In the genomic region with DNA sequence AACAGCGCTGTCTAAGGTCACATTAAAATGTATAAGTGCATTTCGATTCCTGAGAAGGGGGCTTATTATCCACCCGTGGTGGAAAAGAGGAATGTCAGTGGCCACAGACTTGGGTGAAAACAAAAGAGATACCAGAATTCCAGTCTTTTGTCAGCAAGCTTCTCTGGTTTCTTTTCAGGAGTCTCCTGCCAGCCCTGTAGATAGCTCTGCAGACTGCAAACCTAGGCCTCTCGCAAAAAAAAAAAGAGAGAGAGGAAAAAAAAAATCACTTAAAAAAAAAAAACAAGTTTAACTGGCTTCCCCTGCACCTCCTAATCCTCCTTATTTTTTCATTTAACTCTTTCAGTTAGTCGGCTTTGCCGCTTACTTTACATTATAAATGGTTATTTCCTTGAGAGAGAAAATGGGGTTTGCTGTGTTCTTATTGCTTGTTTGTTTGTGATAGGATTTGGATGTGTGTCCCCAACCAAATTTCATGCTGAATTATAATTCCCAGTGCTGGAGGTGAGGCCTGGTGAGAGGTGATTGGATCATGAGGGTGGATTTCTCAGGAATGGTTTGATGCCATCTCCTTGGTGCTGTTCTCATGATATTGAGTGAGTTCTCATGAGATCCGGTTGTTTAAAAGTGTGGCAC, we compare ENCODE assay signal across 2 cellular contexts.
A peak's percentile ranks its signal among the peaks of the same experiment; 100 is the strongest.
TF ChIP-seq lines count a peak whose summit lies in the region.

No MANE protein-coding gene starts in this region.

TF ChIP-seq in GM23338, 12 proteins besides CTCF, POLR2A, EP300 and RAD21 (continues in another document):
- no peak for TF ChIP-seq JUNB (IDR thresholded peaks at IDR 0.05; ENCODE audit: unreplicated experiment)
- TF ChIP-seq NANOG (IDR thresholded peaks at IDR 0.05; ENCODE audit: borderline replicate concordance) = no peak
- TF ChIP-seq EZH2phosphoT487 (IDR thresholded peaks at IDR 0.05; ENCODE audit: unreplicated experiment) = no peak
- no peak for TF ChIP-seq EZH2 (IDR thresholded peaks at IDR 0.05; ENCODE audit: low read depth, unreplicated experiment)
- no peak for TF ChIP-seq CREB1 (CRISPR knock-in tag; IDR thresholded peaks at IDR 0.05; ENCODE audit: low read depth)
- TF ChIP-seq, protein P1, sequence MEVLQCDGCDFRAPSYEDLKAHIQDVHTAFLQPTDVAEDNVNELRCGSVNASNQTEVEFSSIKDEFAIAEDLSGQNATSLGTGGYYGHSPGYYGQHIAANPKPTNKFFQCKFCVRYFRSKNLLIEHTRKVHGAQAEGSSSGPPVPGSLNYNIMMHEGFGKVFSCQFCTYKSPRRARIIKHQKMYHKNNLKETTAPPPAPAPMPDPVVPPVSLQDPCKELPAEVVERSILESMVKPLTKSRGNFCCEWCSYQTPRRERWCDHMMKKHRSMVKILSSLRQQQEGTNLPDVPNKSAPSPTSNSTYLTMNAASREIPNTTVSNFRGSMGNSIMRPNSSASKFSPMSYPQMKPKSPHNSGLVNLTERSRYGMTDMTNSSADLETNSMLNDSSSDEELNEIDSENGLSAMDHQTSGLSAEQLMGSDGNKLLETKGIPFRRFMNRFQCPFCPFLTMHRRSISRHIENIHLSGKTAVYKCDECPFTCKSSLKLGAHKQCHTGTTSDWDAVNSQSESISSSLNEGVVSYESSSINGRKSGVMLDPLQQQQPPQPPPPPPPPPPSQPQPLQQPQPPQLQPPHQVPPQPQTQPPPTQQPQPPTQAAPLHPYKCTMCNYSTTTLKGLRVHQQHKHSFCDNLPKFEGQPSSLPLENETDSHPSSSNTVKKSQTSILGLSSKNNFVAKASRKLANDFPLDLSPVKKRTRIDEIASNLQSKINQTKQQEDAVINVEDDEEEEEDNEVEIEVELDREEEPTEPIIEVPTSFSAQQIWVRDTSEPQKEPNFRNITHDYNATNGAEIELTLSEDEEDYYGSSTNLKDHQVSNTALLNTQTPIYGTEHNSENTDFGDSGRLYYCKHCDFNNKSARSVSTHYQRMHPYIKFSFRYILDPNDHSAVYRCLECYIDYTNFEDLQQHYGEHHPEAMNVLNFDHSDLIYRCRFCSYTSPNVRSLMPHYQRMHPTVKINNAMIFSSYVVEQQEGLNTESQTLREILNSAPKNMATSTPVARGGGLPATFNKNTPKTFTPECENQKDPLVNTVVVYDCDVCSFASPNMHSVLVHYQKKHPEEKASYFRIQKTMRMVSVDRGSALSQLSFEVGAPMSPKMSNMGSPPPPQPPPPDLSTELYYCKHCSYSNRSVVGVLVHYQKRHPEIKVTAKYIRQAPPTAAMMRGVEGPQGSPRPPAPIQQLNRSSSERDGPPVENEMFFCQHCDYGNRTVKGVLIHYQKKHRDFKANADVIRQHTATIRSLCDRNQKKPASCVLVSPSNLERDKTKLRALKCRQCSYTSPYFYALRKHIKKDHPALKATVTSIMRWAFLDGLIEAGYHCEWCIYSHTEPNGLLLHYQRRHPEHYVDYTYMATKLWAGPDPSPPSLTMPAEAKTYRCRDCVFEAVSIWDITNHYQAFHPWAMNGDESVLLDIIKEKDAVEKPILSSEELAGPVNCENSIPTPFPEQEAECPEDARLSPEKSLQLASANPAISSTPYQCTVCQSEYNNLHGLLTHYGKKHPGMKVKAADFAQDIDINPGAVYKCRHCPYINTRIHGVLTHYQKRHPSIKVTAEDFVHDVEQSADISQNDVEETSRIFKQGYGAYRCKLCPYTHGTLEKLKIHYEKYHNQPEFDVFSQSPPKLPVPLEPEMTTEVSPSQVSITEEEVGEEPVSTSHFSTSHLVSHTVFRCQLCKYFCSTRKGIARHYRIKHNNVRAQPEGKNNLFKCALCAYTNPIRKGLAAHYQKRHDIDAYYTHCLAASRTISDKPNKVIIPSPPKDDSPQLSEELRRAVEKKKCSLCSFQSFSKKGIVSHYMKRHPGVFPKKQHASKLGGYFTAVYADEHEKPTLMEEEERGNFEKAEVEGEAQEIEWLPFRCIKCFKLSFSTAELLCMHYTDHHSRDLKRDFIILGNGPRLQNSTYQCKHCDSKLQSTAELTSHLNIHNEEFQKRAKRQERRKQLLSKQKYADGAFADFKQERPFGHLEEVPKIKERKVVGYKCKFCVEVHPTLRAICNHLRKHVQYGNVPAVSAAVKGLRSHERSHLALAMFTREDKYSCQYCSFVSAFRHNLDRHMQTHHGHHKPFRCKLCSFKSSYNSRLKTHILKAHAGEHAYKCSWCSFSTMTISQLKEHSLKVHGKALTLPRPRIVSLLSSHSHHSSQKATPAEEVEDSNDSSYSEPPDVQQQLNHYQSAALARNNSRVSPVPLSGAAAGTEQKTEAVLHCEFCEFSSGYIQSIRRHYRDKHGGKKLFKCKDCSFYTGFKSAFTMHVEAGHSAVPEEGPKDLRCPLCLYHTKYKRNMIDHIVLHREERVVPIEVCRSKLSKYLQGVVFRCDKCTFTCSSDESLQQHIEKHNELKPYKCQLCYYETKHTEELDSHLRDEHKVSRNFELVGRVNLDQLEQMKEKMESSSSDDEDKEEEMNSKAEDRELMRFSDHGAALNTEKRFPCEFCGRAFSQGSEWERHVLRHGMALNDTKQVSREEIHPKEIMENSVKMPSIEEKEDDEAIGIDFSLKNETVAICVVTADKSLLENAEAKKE (CRISPR knock-in tag; IDR thresholded peaks at IDR 0.05) = no peak
- no peak for TF ChIP-seq ZNF331 (CRISPR knock-in tag; IDR thresholded peaks at IDR 0.05; ENCODE audit: low read depth)
- no peak for TF ChIP-seq POLR2AphosphoS5 (IDR thresholded peaks at IDR 0.05; ENCODE audit: low read depth)
- TF ChIP-seq, protein P2, sequence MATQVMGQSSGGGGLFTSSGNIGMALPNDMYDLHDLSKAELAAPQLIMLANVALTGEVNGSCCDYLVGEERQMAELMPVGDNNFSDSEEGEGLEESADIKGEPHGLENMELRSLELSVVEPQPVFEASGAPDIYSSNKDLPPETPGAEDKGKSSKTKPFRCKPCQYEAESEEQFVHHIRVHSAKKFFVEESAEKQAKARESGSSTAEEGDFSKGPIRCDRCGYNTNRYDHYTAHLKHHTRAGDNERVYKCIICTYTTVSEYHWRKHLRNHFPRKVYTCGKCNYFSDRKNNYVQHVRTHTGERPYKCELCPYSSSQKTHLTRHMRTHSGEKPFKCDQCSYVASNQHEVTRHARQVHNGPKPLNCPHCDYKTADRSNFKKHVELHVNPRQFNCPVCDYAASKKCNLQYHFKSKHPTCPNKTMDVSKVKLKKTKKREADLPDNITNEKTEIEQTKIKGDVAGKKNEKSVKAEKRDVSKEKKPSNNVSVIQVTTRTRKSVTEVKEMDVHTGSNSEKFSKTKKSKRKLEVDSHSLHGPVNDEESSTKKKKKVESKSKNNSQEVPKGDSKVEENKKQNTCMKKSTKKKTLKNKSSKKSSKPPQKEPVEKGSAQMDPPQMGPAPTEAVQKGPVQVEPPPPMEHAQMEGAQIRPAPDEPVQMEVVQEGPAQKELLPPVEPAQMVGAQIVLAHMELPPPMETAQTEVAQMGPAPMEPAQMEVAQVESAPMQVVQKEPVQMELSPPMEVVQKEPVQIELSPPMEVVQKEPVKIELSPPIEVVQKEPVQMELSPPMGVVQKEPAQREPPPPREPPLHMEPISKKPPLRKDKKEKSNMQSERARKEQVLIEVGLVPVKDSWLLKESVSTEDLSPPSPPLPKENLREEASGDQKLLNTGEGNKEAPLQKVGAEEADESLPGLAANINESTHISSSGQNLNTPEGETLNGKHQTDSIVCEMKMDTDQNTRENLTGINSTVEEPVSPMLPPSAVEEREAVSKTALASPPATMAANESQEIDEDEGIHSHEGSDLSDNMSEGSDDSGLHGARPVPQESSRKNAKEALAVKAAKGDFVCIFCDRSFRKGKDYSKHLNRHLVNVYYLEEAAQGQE (IDR thresholded peaks at IDR 0.05; ENCODE audit: unreplicated experiment) = no peak
- no peak for TF ChIP-seq STAT1 (IDR thresholded peaks at IDR 0.05; ENCODE audit: unreplicated experiment)
- TF ChIP-seq ZNF114 (CRISPR knock-in tag; IDR thresholded peaks at IDR 0.05) = no peak

TF ChIP-seq in H1, 55 proteins besides CTCF, POLR2A, EP300 and RAD21:
- TF ChIP-seq ASH2L (IDR thresholded peaks at IDR 0.05; ENCODE audit: low read length) = peak; percentile 67
- TF ChIP-seq POLR2AphosphoS5 (IDR thresholded peaks at IDR 0.05; ENCODE audit: low read depth, low read length) = no peak
- TF ChIP-seq RBBP5 (IDR thresholded peaks at IDR 0.05; ENCODE audit: borderline replicate concordance, low read depth, low read length) = peak; percentile 65; the same call in 1 of the 2 replicates
